13 cellular contexts compared by ENCODE assay signal in genomic region chr16:87834668-87835473, GRCh38. TPM values are rescaled to one million over a fixed set of nuclear protein-coding genes. Genes with fewer than 3 reads are reported as not detected.
DNase-seq lines count a peak whose midpoint lies in the region; ATAC-seq, FAIRE-seq and TF ChIP-seq lines count a peak whose summit lies in the region.
"Had no signal": no experiment of that assay in that cellular context is flagged by ENCODE, and none has a peak within 500 bp of the region (broad histone marks: within the 10 kb centered on the region; RNA-seq: fewer than 3 reads in every experiment).

No MANE protein-coding gene starts in this region.

- no peak overlapping the region for H3K4ac ChIP-seq in mesenchymal stem cell (ENCODE audit: low read depth in 1 of 2, low read length in 2 of 2)

- H3K9me3 Mint-ChIP-seq in CD4-positive, alpha-beta T cell, result no peaks in the 10 kb centered on the region
- H3K9me3 Mint-ChIP-seq: activated CD8-positive, alpha-beta T cell treated with anti-CD3 and anti-CD28 coated beads for 36 hours had no signal

- peak overlapping the region in 1 of 2 experiments; percentile 46 for H3K23ac ChIP-seq in mesenchymal stem cell (ENCODE audit: low read length in 2 of 2)

- intact Hi-C loops in CD4-positive, alpha-beta T cell (cut with DNase I, micrococcal nuclease), result no loop called here

- H3K18ac ChIP-seq in mesenchymal stem cell (ENCODE audit: low read depth in 1 of 2, low read length in 2 of 2), result no peak overlapping the region

- no peaks in the 10 kb centered on the region for H3K27me3 ChIP-seq in mesenchymal stem cell (ENCODE audit: control insufficient read depth in 1 of 2, insufficient read depth in 1 of 2, low read length in 2 of 2)
- H3K27me3 ChIP-seq in CD4-positive, alpha-beta T cell (ENCODE audit: control insufficient read depth, insufficient read depth, low read length), result no peaks in the 10 kb centered on the region
- H3K27me3 ChIP-seq: pancreas had no signal

- no peak overlapping the region for H3K27ac Mint-ChIP-seq in CD4-positive, alpha-beta T cell
- H3K27ac Mint-ChIP-seq: activated CD8-positive, alpha-beta T cell treated with anti-CD3 and anti-CD28 coated beads for 36 hours had no signal

- H3K4me3 Mint-ChIP-seq in CD4-positive, alpha-beta T cell, result no peak overlapping the region
- H3K4me3 Mint-ChIP-seq: activated CD8-positive, alpha-beta T cell treated with anti-CD3 and anti-CD28 coated beads for 36 hours had no signal

- H3K4me2 ChIP-seq in mesenchymal stem cell (ENCODE audit: low read length, poor library complexity, severe bottlenecking), result no peak overlapping the region

- H3K27me3 Mint-ChIP-seq in CD4-positive, alpha-beta T cell, result no peaks in the 10 kb centered on the region
- H3K27me3 Mint-ChIP-seq: activated CD8-positive, alpha-beta T cell treated with anti-CD3 and anti-CD28 coated beads for 36 hours had no signal

- POLR2A ChIA-PET in CD4-positive, alpha-beta T cell (lab: Charles Lee), result no interaction called here

- no peaks in the 10 kb centered on the region for H3K4me1 Mint-ChIP-seq in CD4-positive, alpha-beta T cell (ENCODE audit: low read depth)

- peak overlapping the region; percentile 25 for H4K91ac ChIP-seq in mesenchymal stem cell (ENCODE audit: low read length)

- H3K4me3 ChIP-seq in astrocyte of the spinal cord (ENCODE audit: low read depth, low read length) (no peak overlapping the region), mesenchymal stem cell (ENCODE audit: insufficient read depth in 1 of 2, low read depth in 1 of 2, low read length in 2 of 2) (no peak overlapping the region)
- H3K4me3 ChIP-seq: GM23248, pancreas had no signal

- peaks cover 50% of the 10 kb centered on the region for H3K36me3 Mint-ChIP-seq in CD4-positive, alpha-beta T cell (ENCODE audit: low read depth)

- H3K9ac ChIP-seq in mesenchymal stem cell (ENCODE audit: low read length), result no peak overlapping the region
- H3K9ac ChIP-seq: GM23248 had no signal

- DNase-seq in H4 (ENCODE audit: low spot score) (peak; percentile 46), NCI-H2107 treated with DMSO at 0.1 percent for 48 hours (lab: John Stamatoyannopoulos, UW; ENCODE audit: unreplicated experiment) (peak; percentile 35), astrocyte of the spinal cord (ENCODE audit: low read depth, low spot score) (peak; percentile 31), mesenchymal stem cell (no peak), GM19239 (ENCODE audit: insufficient read length, low spot score) (no peak)
- DNase-seq in CD4-positive, alpha-beta T cell, result no peak
- DNase-seq: activated CD8-positive, alpha-beta T cell treated with anti-CD3 and anti-CD28 coated beads for 36 hours; GM23248; MM.1S had no signal

- FAIRE-seq in GM19239 (lab: Jason Lieb, UNC), result no peak
- FAIRE-seq: keratinocyte, pancreas had no signal

- no peak overlapping the region for H2BK12ac ChIP-seq in mesenchymal stem cell (ENCODE audit: low read length in 2 of 2)

- in situ Hi-C loops in astrocyte of the spinal cord (cut with HindIII; ENCODE audit: low sequenced_read_pairs), result no loop called here

- ATAC-seq in HG03196 (IDR thresholded peaks at IDR 0.05; ENCODE audit: unreplicated experiment) (no peak), GM21447 (IDR thresholded peaks at IDR 0.05; ENCODE audit: unreplicated experiment) (no peak)
- no peak for ATAC-seq in CD4-positive, alpha-beta T cell (ENCODE audit: poor library complexity)
- ATAC-seq: activated CD8-positive, alpha-beta T cell treated with anti-CD3 and anti-CD28 coated beads for 36 hours; pancreas had no signal

- H3K14ac ChIP-seq in mesenchymal stem cell (ENCODE audit: low read length in 2 of 2), result no peak overlapping the region

- no peaks in the 10 kb centered on the region for H3K9me3 ChIP-seq in mesenchymal stem cell (ENCODE audit: control insufficient read depth, low read length)
- no peaks in the 10 kb centered on the region for H3K9me3 ChIP-seq in CD4-positive, alpha-beta T cell (ENCODE audit: control insufficient read depth, low read length)
- H3K9me3 ChIP-seq: pancreas had no signal

- peak overlapping the region; percentile 43 for H4K8ac ChIP-seq in mesenchymal stem cell (ENCODE audit: low read length)

- WGBS in mesenchymal stem cell, result 88% methylated on average over 20 of the region's 24 CpGs

- no peaks in the 10 kb centered on the region for H3K79me1 ChIP-seq in mesenchymal stem cell (replicated peaks; ENCODE audit: low read length, poor library complexity, severe bottlenecking)

- H2BK5ac ChIP-seq in mesenchymal stem cell (ENCODE audit: low read depth, low read length, poor library complexity, severe bottlenecking), result no peak overlapping the region

- no peak overlapping the region for H3K27ac ChIP-seq in mesenchymal stem cell (ENCODE audit: low read length, poor library complexity, severe bottlenecking)
- no peak overlapping the region for H3K27ac ChIP-seq in CD4-positive, alpha-beta T cell (ENCODE audit: low read depth, low read length)
- H3K27ac ChIP-seq: GM23248, pancreas had no signal

- no peak overlapping the region for H2BK120ac ChIP-seq in mesenchymal stem cell (ENCODE audit: low read depth, low read length)

- no peak for TF ChIP-seq CTCF in astrocyte of the spinal cord (IDR thresholded peaks at IDR 0.05; ENCODE audit: low read depth, low read length)
- TF ChIP-seq CTCF in CD4-positive, alpha-beta T cell (IDR thresholded peaks at IDR 0.05), result no peak

- peaks cover 12 to 96% of the 10 kb centered on the region in 2 experiments for H3K36me3 ChIP-seq in mesenchymal stem cell (ENCODE audit: control insufficient read depth in 1 of 2, insufficient read depth in 2 of 2, low read depth in 1 of 2, low read length in 2 of 2)

- no peak overlapping the region for H2AFZ ChIP-seq in mesenchymal stem cell (ENCODE audit: low read depth, low read length)
- H2AFZ ChIP-seq: GM23248 had no signal

- no peak overlapping the region for H2AK5ac ChIP-seq in mesenchymal stem cell (ENCODE audit: low read length, severe bottlenecking)

- CTCF ChIA-PET in CD4-positive, alpha-beta T cell (lab: Charles Lee), result no interaction called here

- H2BK15ac ChIP-seq in mesenchymal stem cell (ENCODE audit: low read depth, poor library complexity, severe bottlenecking), result no peak overlapping the region

- peaks cover 18% of the 10 kb centered on the region for H3K4me1 ChIP-seq in mesenchymal stem cell (ENCODE audit: control insufficient read depth, insufficient read depth, low read depth, low read length)
- H3K4me1 ChIP-seq: pancreas had no signal

RNA-seq across cellular contexts. Expression of gene SLC7A5, which starts 34.4 kb away (rescaled TPM):
- 143 and 153 TPM in 2 replicates for total RNA-seq in H4 (2014; rRNA removed; shearing (Covaris generic))
- 56.3 TPM for polyA plus RNA-seq in mesenchymal stem cell (2013, experiment 1 of 2)
- 54.9 TPM for polyA plus RNA-seq in mesenchymal stem cell (2013, experiment 2 of 2)
- 10 to 100 TPM; 80.3 to 85.3 TPM for total RNA-seq in CD4-positive, alpha-beta T cell

Comparison
In these comparisons a context has a peak if more than half of its experiments do, and no peak if none do; other contexts are left out.
1. DNase-seq: peak in H4 (single experiment), NCI-H2107 treated with DMSO at 0.1 percent for 48 hours (single experiment) and astrocyte of the spinal cord (single experiment); none in mesenchymal stem cell (single experiment), GM19239 (single experiment) and CD4-positive, alpha-beta T cell (0 of 10).